In genomic region chr1:11720033-11720376, GRCh38 we compare ENCODE assay signal across 1 cellular context.
TF ChIP-seq lines count a peak whose summit lies in the region.

No MANE protein-coding gene starts in this region.

TF ChIP-seq in GM12878, 131 proteins besides CTCF, POLR2A, EP300 and RAD21:
- no peak for TF ChIP-seq POLR2AphosphoS5 (IDR thresholded peaks at IDR 0.05; ENCODE audit: low read length)
- no peak for TF ChIP-seq CREB1 (IDR thresholded peaks at IDR 0.05; ENCODE audit: low read depth)
- no peak for TF ChIP-seq SIX5 (IDR thresholded peaks at IDR 0.05; ENCODE audit: low read depth, low read length, severe bottlenecking)
- TF ChIP-seq IRF5 (IDR thresholded peaks at IDR 0.05; ENCODE audit: borderline replicate concordance) = no peak
- no peak for TF ChIP-seq ZBTB4 (CRISPR knock-in tag; IDR thresholded peaks at IDR 0.05)
- no peak for TF ChIP-seq HSF1 (IDR thresholded peaks at IDR 0.05; ENCODE audit: low read depth, low read length)
- no peak for TF ChIP-seq USF1 (IDR thresholded peaks at IDR 0.05; ENCODE audit: borderline replicate concordance, extremely low read length, insufficient read depth, low read depth, low read length)
- TF ChIP-seq STAT3 (IDR thresholded peaks at IDR 0.05; ENCODE audit: low read depth, low read length) = no peak
- TF ChIP-seq ZBTB11 (CRISPR knock-in tag; IDR thresholded peaks at IDR 0.05) = no peak
- TF ChIP-seq IKZF1 (conservative IDR thresholded peaks at IDR 0.05) = no peak
